19 cellular contexts compared by ENCODE assay signal in the genomic region with DNA sequence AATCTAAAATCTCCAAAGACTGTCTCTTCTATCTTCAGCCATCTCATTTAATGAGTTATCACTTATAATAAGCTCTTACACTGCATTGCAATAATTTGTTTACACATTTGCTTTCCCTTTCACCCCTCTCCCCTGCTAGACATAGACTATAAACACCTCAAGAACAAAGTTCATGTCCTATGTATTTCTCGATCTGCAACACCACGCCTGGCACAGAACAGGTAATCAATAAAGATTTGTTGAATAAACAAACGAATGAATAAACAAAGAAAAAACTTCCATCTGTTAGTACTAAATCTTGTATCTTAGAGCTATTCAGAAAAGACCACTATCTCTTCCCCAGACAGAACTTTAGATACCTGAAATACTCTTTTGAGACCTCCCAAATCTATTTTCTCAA.
"Had no signal": no experiment of that assay in that cellular context is flagged by ENCODE, and none has a peak within 500 bp of the region (broad histone marks: within the 10 kb centered on the region; RNA-seq: fewer than 3 reads in every experiment).

No MANE protein-coding gene starts in this region.

- ATAC-seq: esophagus mucosa; heart right ventricle; naive thymus-derived CD4-positive, alpha-beta T cell; stimulated activated naive B cell treated with anti-CD40 and anti-IgM and Interleukin-4, amounts not matched to agents 10 μg/mL and 1 μg/mL and 100 μg/mL, for 72 hours; stimulated activated naive CD8-positive, alpha-beta T cell treated with anti-CD3 and anti-CD28 coated beads, Interleukin-15, amount 100 ng/mL, for 72 hours had no signal

- H3K4me3 ChIP-seq: dorsolateral prefrontal cortex, heart right ventricle, left ventricle myocardium inferior, lung, right atrium auricular region, thoracic aorta had no signal

- H3K27ac ChIP-seq: dorsolateral prefrontal cortex, heart right ventricle, left ventricle myocardium inferior, right atrium auricular region, thoracic aorta had no signal

- DNase-seq: cortex of kidney; dorsolateral prefrontal cortex; effector memory CD4-positive, alpha-beta T cell; heart right ventricle; hypothalamus; islet precursor cell; left ventricle myocardium inferior; mesendoderm; naive thymus-derived CD4-positive, alpha-beta T cell; nephron progenitor cell; posterior cingulate gyrus; stimulated activated CD4-positive, alpha-beta T cell treated with anti-CD3 and anti-CD28 coated beads, Interleukin-4, amount 100 ng/mL, for 1 hour; stimulated activated naive B cell treated with anti-CD40 and anti-IgM and Interleukin-4, amounts not matched to agents 10 μg/mL and 1 μg/mL and 100 μg/mL, for 72 hours; stimulated activated naive CD8-positive, alpha-beta T cell treated with anti-CD3 and anti-CD28 coated beads, Interleukin-15, amount 100 ng/mL, for 72 hours; trophoblast cell had no signal

- H3K36me3 ChIP-seq: left ventricle myocardium inferior, right atrium auricular region, thoracic aorta had no signal

- H3K9me3 ChIP-seq: heart right ventricle, left ventricle myocardium inferior, right atrium auricular region, thoracic aorta had no signal

- H3K27me3 ChIP-seq: dorsolateral prefrontal cortex, heart right ventricle, right atrium auricular region had no signal
